1 cellular context compared by ENCODE assay signal in the genomic region with DNA sequence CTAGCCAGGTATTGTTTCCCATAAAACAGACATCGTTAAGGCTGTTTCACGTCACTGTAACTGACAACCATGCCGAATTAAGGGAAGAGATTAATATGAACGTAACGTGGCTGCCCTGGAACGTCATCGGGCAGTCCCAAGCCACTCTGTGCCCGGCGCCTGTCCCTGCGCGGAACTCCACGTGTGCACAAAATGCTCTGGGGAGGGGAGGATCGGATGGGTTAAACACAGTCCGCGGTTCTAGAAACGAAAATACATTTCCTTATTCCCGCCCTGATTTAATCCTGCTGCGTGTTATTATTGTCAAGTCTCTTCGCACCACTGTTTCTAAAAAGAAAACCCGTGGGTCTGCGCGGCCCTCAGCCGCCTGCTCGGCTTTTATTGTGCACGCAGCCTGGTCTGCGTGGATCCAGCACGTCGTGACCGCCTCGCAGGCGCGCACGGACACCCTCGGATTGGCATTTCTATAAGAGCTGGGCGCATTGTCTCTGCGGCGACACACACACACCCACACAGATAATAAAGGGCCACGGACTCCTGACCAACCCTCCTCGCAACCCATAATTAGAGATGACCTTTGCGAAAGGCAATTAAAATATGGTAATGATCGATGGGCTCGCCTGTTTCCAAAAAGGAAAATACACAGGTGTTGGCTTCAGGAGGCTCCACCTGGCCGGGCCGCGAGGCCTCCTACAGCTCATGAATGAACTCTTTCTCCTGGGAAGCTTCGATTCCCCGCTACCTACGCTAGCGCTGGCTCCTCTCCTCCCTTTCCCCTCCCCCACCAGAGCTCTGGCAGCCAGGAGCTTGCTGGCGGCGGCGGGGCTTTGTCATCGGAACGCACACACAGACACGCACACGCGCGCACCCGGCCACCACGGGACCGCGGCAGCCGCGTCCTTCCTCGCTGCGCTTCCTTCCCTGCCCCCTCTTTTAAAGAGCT.
TF ChIP-seq lines count a peak whose summit lies in the region.

No MANE protein-coding gene starts in this region.

TF ChIP-seq in H1, 55 proteins besides CTCF, POLR2A, EP300 and RAD21:
- TF ChIP-seq EZH2 (IDR thresholded peaks at IDR 0.05; ENCODE audit: low read depth, low read length, severe bottlenecking): no peak
- no peak for TF ChIP-seq SRF (IDR thresholded peaks at IDR 0.05; ENCODE audit: low read depth, low read length)
- no peak for TF ChIP-seq YY1 (IDR thresholded peaks at IDR 0.05; ENCODE audit: low read depth, low read length)
- no peak for TF ChIP-seq ZNF274 (IDR thresholded peaks at IDR 0.05; ENCODE audit: borderline replicate concordance, extremely low read depth, low read length)
- TF ChIP-seq TAF7 (optimal IDR thresholded peaks at IDR 0.05; ENCODE audit: borderline replicate concordance, low read depth, low read length): peak; percentile 47
- TF ChIP-seq SP4 (IDR thresholded peaks at IDR 0.05; ENCODE audit: low read length): no peak
- TF ChIP-seq CTBP2 (IDR thresholded peaks at IDR 0.05; ENCODE audit: borderline replicate concordance, insufficient read depth, insufficient read length, low read length): no peak
- peak; percentile 43 for TF ChIP-seq ASH2L (IDR thresholded peaks at IDR 0.05; ENCODE audit: low read length)
- 0 out of 2 replicates have a peak, but pooled peaks have one; percentile 25 for TF ChIP-seq SP1 (IDR thresholded peaks at IDR 0.05; ENCODE audit: low read depth, low read length)
- peak; percentile 59 for TF ChIP-seq TAF1 (IDR thresholded peaks at IDR 0.05; ENCODE audit: low read depth, low read length)
- no peak for TF ChIP-seq RXRA (IDR thresholded peaks at IDR 0.05; ENCODE audit: insufficient read depth, low read depth, low read length)
- TF ChIP-seq CBX8 (IDR thresholded peaks at IDR 0.05; ENCODE audit: borderline replicate concordance, low read depth, low read length): no peak
- TF ChIP-seq BACH1 (IDR thresholded peaks at IDR 0.05; ENCODE audit: low read length): peak; percentile 25; the same call in 1 of the 2 replicates
- TF ChIP-seq, protein P1, sequence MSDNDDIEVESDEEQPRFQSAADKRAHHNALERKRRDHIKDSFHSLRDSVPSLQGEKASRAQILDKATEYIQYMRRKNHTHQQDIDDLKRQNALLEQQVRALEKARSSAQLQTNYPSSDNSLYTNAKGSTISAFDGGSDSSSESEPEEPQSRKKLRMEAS (IDR thresholded peaks at IDR 0.05): peak; percentile 37; the same call in 1 of the 2 replicates
- TF ChIP-seq TBP (IDR thresholded peaks at IDR 0.05; ENCODE audit: low read depth, low read length): peak; percentile 64
- 0 out of 2 replicates have a peak, but pooled peaks have one; percentile 63 for TF ChIP-seq TCF12 (IDR thresholded peaks at IDR 0.05; ENCODE audit: low read depth, low read length)
- no peak for TF ChIP-seq SP2 (IDR thresholded peaks at IDR 0.05; ENCODE audit: low read length)
- no peak for TF ChIP-seq RFX5 (IDR thresholded peaks at IDR 0.05; ENCODE audit: borderline replicate concordance, low read depth, low read length)
- 0 out of 4 replicates have a peak, but pooled peaks of 1 of the 2 experiments have one; percentile 30 for TF ChIP-seq HDAC2 (IDR thresholded peaks at IDR 0.05; ENCODE audit: borderline replicate concordance in 1 of 2, low read depth in 2 of 2, low read length in 2 of 2)
- TF ChIP-seq, protein P2, sequence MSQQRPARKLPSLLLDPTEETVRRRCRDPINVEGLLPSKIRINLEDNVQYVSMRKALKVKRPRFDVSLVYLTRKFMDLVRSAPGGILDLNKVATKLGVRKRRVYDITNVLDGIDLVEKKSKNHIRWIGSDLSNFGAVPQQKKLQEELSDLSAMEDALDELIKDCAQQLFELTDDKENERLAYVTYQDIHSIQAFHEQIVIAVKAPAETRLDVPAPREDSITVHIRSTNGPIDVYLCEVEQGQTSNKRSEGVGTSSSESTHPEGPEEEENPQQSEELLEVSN (IDR thresholded peaks at IDR 0.05): peak; percentile 45; the same call in 1 of the 2 replicates
- no peak for TF ChIP-seq SIX5 (IDR thresholded peaks at IDR 0.05; ENCODE audit: low read depth, low read length)
- no peak for TF ChIP-seq PHF8 (conservative IDR thresholded peaks at IDR 0.05; ENCODE audit: low read depth, low read length)
